Comparison of ENCODE assay signal across 1 cellular context in genomic region chr7:138538518-138538917, GRCh38.
TF ChIP-seq lines count a peak whose summit lies in the region.

No MANE protein-coding gene starts in this region.

TF ChIP-seq in GM12878, 131 proteins besides CTCF, POLR2A, EP300 and RAD21 (continued from another document):
- TF ChIP-seq BCL3 (IDR thresholded peaks at IDR 0.05; ENCODE audit: borderline replicate concordance, insufficient read depth, low read depth, low read length, poor library complexity, severe bottlenecking) (no peak), USF1 (IDR thresholded peaks at IDR 0.05; ENCODE audit: borderline replicate concordance, extremely low read length, insufficient read depth, low read depth, low read length) (no peak), ATF2 (IDR thresholded peaks at IDR 0.05; ENCODE audit: low read length) (peak; percentile 30; the same call in 1 of the 2 replicates), BRCA1 (IDR thresholded peaks at IDR 0.05; ENCODE audit: low read depth, low read length) (no peak), ELK1 (IDR thresholded peaks at IDR 0.05; ENCODE audit: low read depth, low read length) (no peak), RUNX3 (IDR thresholded peaks at IDR 0.05; ENCODE audit: low read length) (peak; percentile 35; the same call in 1 of the 2 replicates), NFYA (IDR thresholded peaks at IDR 0.05; ENCODE audit: borderline replicate concordance, low read depth, low read length) (no peak)
